ENCODE assay signal across 20 cellular contexts in genomic region chr18:12485479-12486105, GRCh38.
"Had no signal": no experiment of that assay in that cellular context is flagged by ENCODE, and none has a peak within 500 bp of the region (broad histone marks: within the 10 kb centered on the region; RNA-seq: fewer than 3 reads in every experiment).

No MANE protein-coding gene starts in this region.

- H3K4me1 ChIP-seq: gastrocnemius medialis, right atrium auricular region, sigmoid colon, stomach had no signal

- H3K27me3 ChIP-seq: esophagus muscularis mucosa, gastrocnemius medialis, heart right ventricle, ovary, right atrium auricular region, sigmoid colon, stomach had no signal

- DNase-seq: cortex of kidney; effector memory CD4-positive, alpha-beta T cell; gastrocnemius medialis; heart right ventricle; hypothalamus; mucosa of descending colon; naive thymus-derived CD8-positive, alpha-beta T cell; ovary; sigmoid colon; stimulated activated CD4-positive, alpha-beta T cell treated with anti-CD3 and anti-CD28 coated beads, Interleukin-12 subunit alpha, Interleukin-12 subunit beta, amount 100 ng/mL, for 4 hours; stimulated activated naive CD4-positive, alpha-beta T cell; stomach; substantia nigra; trophoblast cell had no signal

- H3K27ac ChIP-seq: epithelial cell of prostate, esophagus muscularis mucosa, gastrocnemius medialis, heart right ventricle, ovary, right atrium auricular region, sigmoid colon, skin epidermis, stomach, thoracic aorta had no signal

- H3K9me3 ChIP-seq: esophagus muscularis mucosa, gastrocnemius medialis, heart right ventricle, mucosa of descending colon, ovary, right atrium auricular region, sigmoid colon, stomach, thoracic aorta had no signal

- H3K36me3 ChIP-seq: ovary, right atrium auricular region, sigmoid colon, thoracic aorta had no signal

- ATAC-seq: gastrocnemius medialis; heart right ventricle; left lobe of liver; mucosa of descending colon; naive thymus-derived CD8-positive, alpha-beta T cell had no signal

- H3K4me3 ChIP-seq: esophagus muscularis mucosa, gastrocnemius medialis, heart right ventricle, mucosa of descending colon, ovary, right atrium auricular region, sigmoid colon, skin epidermis, stomach, thoracic aorta had no signal
